8 cellular contexts compared by ENCODE assay signal in the genomic region with DNA sequence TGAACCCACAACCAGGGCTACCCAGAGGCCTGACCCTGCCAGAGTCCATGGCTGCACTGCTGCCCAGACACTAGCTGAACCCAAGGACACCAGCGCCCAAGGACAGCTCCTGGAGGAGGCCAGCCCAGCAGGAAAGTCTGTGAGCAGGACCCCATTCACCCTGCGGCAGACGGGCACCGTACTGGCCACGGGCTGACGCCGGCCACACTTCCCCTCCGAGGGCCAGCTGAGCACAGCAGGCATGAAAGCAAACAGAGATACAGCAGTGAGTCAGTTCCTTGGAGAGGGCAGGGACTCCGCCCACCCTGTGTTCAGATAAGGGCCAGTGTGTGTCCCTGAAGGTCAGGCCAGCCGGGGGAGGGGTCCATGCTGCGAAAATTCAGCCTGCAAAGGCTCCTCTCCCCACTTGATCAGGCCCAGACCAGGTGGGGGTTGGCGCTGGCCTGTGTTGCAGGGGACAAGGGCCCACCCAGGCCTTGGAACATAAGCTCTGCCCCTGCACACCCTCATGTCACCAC. TPM values are rescaled to one million over a fixed set of nuclear protein-coding genes. Genes with fewer than 3 reads are reported as not detected.
A peak's percentile ranks its signal among the peaks of the same experiment; 100 is the strongest.
DNase-seq lines count a peak whose midpoint lies in the region; ATAC-seq and TF ChIP-seq lines count a peak whose summit lies in the region.
"Had no signal": no experiment of that assay in that cellular context is flagged by ENCODE, and none has a peak within 500 bp of the region (broad histone marks: within the 10 kb centered on the region; RNA-seq: fewer than 3 reads in every experiment).

No MANE protein-coding gene starts in this region.

- no peak overlapping the region for H3K4me3 Mint-ChIP-seq in stimulated activated naive CD8-positive, alpha-beta T cell treated with anti-CD3 and anti-CD28 coated beads, Interleukin-15, amount 100 ng/mL, for 72 hours

- H3K4me1 ChIP-seq in colonic mucosa, result peaks cover 9% of the 10 kb centered on the region
- H3K4me1 ChIP-seq in skeletal muscle tissue (ENCODE audit: control insufficient read depth in 3 of 3, insufficient read depth in 3 of 3, low read length in 3 of 3), result peaks cover 16 to 34% (median 22%) of the 10 kb centered on the region in 3 donors

- H3K4me3 ChIP-seq in colonic mucosa, result no peak overlapping the region
- H3K4me3 ChIP-seq in skeletal muscle tissue (ENCODE audit: low read length in 3 of 3), result no peak overlapping the region
- H3K4me3 ChIP-seq: thyroid gland had no signal

- H3K9ac ChIP-seq in colonic mucosa (ENCODE audit: low read depth in 2 of 2, low read length in 2 of 2) (peak overlapping the region; percentile 58 to 89), skeletal muscle tissue (ENCODE audit: low read depth in 1 of 3, low read length in 3 of 3) (peak overlapping the region in 2 of 3 donors; percentile 8 to 80)

- no peak for TF ChIP-seq CTCF in colonic mucosa (IDR thresholded peaks at IDR 0.05)

- no peak overlapping the region for H3K27ac Mint-ChIP-seq in stimulated activated naive CD8-positive, alpha-beta T cell treated with anti-CD3 and anti-CD28 coated beads, Interleukin-15, amount 100 ng/mL, for 72 hours

- H3K27ac ChIP-seq in colonic mucosa (peak overlapping the region; percentile 88), skeletal muscle tissue (ENCODE audit: low read depth, low read length) (no peak overlapping the region)
- H3K27ac ChIP-seq: thyroid gland had no signal

- no peaks in the 10 kb centered on the region for H3K9me3 Mint-ChIP-seq in stimulated activated naive CD8-positive, alpha-beta T cell treated with anti-CD3 and anti-CD28 coated beads, Interleukin-15, amount 100 ng/mL, for 72 hours

- H3K4me1 Mint-ChIP-seq in stimulated activated naive CD8-positive, alpha-beta T cell treated with anti-CD3 and anti-CD28 coated beads, Interleukin-15, amount 100 ng/mL, for 72 hours, result peaks cover 6% of the 10 kb centered on the region

- DNase-seq in MV-4-11 (lab: John Stamatoyannopoulos, UW), result peak; percentile 35
- DNase-seq in colonic mucosa, result peak; percentile 78
- DNase-seq in stimulated activated naive CD8-positive, alpha-beta T cell treated with anti-CD3 and anti-CD28 coated beads, Interleukin-15, Interleukin-2, amounts not matched to agents 100 U/mL and 50 U/mL, for 24 hours, result no peak
- no peak for DNase-seq in DMS79 (lab: John Stamatoyannopoulos, UW)
- no peak for DNase-seq in stimulated activated naive CD8-positive, alpha-beta T cell treated with anti-CD3 and anti-CD28 coated beads, Interleukin-15, amount 100 ng/mL, for 72 hours
- DNase-seq: thyroid gland had no signal

- intact Hi-C loops in colonic mucosa (cut with DNase I), result no loop called here

- no peaks in the 10 kb centered on the region for H3K27me3 Mint-ChIP-seq in stimulated activated naive CD8-positive, alpha-beta T cell treated with anti-CD3 and anti-CD28 coated beads, Interleukin-15, amount 100 ng/mL, for 72 hours

- H3K36me3 ChIP-seq in colonic mucosa, result no peaks in the 10 kb centered on the region
- H3K36me3 ChIP-seq in skeletal muscle tissue (ENCODE audit: control insufficient read depth in 3 of 3, insufficient read depth in 3 of 3, low read length in 3 of 3), result peaks cover 0 to 2% (median 0%) of the 10 kb centered on the region in 3 donors
- H3K36me3 ChIP-seq: thyroid gland had no signal

- H3K27me3 ChIP-seq in colonic mucosa (no peaks in the 10 kb centered on the region), skeletal muscle tissue (ENCODE audit: control insufficient read depth in 3 of 3, insufficient read depth in 3 of 3, low read length in 3 of 3) (no peaks in the 10 kb centered on the region)
- H3K27me3 ChIP-seq: thyroid gland had no signal

- H3K9me3 ChIP-seq in colonic mucosa, result no peaks in the 10 kb centered on the region
- H3K9me3 ChIP-seq in skeletal muscle tissue (ENCODE audit: control insufficient read depth in 3 of 3, low read length in 3 of 3), result no peaks in the 10 kb centered on the region
- H3K9me3 ChIP-seq: thyroid gland had no signal

- no peak for ATAC-seq in stimulated activated naive CD8-positive, alpha-beta T cell treated with anti-CD3 and anti-CD28 coated beads, Interleukin-15, Interleukin-2, amounts not matched to agents 100 U/mL and 50 U/mL, for 24 hours
- no peak for ATAC-seq in stimulated activated naive CD8-positive, alpha-beta T cell treated with anti-CD3 and anti-CD28 coated beads, Interleukin-15, amount 100 ng/mL, for 72 hours

RNA-seq across cellular contexts. Expression of a gene that starts 3.2 kb away (rescaled TPM):
- 1 to 10 TPM; 6.5 to 9.3 TPM for total RNA-seq in colonic mucosa
- total RNA-seq in skeletal muscle tissue, result not detected

RNA-seq across cellular contexts. Expression of a gene that starts 6.2 kb away (rescaled TPM):
- total RNA-seq in colonic mucosa, result under 1 TPM in 1 of 2 donors, not detected in 1; 0.64 TPM
- total RNA-seq in skeletal muscle tissue, result not detected

RNA-seq across cellular contexts. Expression of a gene that starts 8.5 kb away (rescaled TPM):
- not detected for total RNA-seq in colonic mucosa
- total RNA-seq in skeletal muscle tissue, result not detected

RNA-seq across cellular contexts. Expression of a gene that starts 11.9 kb away (rescaled TPM):
- total RNA-seq in colonic mucosa, result not detected
- total RNA-seq in skeletal muscle tissue, result not detected
- total RNA-seq: pulmonary artery endothelial cell had no signal

RNA-seq across cellular contexts. Expression of a gene that starts 13.3 kb away (rescaled TPM):
- 10 to 100 TPM; 11.7 to 36.9 TPM for total RNA-seq in colonic mucosa
- total RNA-seq in skeletal muscle tissue, result 4.7 TPM

Comparison
In these comparisons a context has a peak if more than half of its experiments do, and no peak if none do; other contexts are left out.
1. DNase-seq: peak in MV-4-11 (single experiment) and colonic mucosa (single experiment); none in stimulated activated naive CD8-positive, alpha-beta T cell treated with anti-CD3 and anti-CD28 coated beads, Interleukin-15, Interleukin-2, amounts not matched to agents 100 U/mL and 50 U/mL, for 24 hours (single experiment), DMS79 (single experiment) and stimulated activated naive CD8-positive, alpha-beta T cell treated with anti-CD3 and anti-CD28 coated beads, Interleukin-15, amount 100 ng/mL, for 72 hours (0 of 2).